14 cellular contexts compared by ENCODE assay signal in the genomic region with DNA sequence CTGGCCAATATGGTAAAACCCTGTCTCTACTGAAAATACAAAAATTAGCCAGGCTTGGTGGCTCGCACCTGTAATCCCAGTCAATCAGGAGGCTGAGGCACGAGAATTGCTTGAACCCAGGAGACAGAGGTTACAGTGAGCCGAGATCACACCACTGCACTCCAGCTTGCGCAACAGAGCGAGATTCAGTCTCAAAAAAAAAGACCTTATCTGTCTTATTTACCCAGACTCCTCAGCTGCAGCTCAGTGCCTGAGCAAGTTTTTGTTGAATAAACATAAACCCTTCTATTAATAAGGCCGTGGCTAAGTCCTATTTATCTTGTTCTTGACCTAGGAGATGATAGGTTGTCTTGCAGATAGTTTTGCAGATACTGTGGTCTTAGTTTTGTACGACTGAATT.
DNase-seq lines count a peak whose midpoint lies in the region; ATAC-seq and TF ChIP-seq lines count a peak whose summit lies in the region.
"Had no signal": no experiment of that assay in that cellular context is flagged by ENCODE, and none has a peak within 500 bp of the region (broad histone marks: within the 10 kb centered on the region; RNA-seq: fewer than 3 reads in every experiment).

No MANE protein-coding gene starts in this region.

- H3K9me3 ChIP-seq in spleen: no peaks in the 10 kb centered on the region
- H3K9me3 ChIP-seq: A549, BE2C had no signal

- no peaks in the 10 kb centered on the region for H3K36me3 ChIP-seq in spleen
- H3K36me3 ChIP-seq: BE2C had no signal

- H3K27me3 ChIP-seq in spleen (replicated peaks in 1 of 7): no peaks in the 10 kb centered on the region
- H3K27me3 ChIP-seq: BE2C had no signal

- TF ChIP-seq EP300 in Ishikawa (IDR thresholded peaks at IDR 0.05; ENCODE audit: borderline replicate concordance): no peak

- peak overlapping the region; percentile 54 to 86 (median 77) for H3K27ac ChIP-seq in spleen
- H3K27ac ChIP-seq: A549, C4-2B, GM23248 had no signal

- intact Hi-C loops in spleen (cut with DNase I; ENCODE audit: low total_unique reads): no loop called here

- H3K4me1 ChIP-seq in spleen: peaks cover 13 to 98% (median 50%) of the 10 kb centered on the region in 6 donors
- H3K4me1 ChIP-seq: A549, BE2C had no signal

- TF ChIP-seq CTCF in choroid plexus epithelial cell (conservative IDR thresholded peaks at IDR 0.05; ENCODE audit: low read depth, low read length): no peak
- no peak for TF ChIP-seq CTCF in spleen (IDR thresholded peaks at IDR 0.05 in 8 of 11, conservative IDR thresholded peaks at IDR 0.05 in 3 of 11)

- no peak for TF ChIP-seq RAD21 in Ishikawa (IDR thresholded peaks at IDR 0.05; ENCODE audit: low read depth)

- ATAC-seq in GM18511 (IDR thresholded peaks at IDR 0.05; ENCODE audit: unreplicated experiment): no peak
- no peak for ATAC-seq in HG03280 (IDR thresholded peaks at IDR 0.05; ENCODE audit: unreplicated experiment)
- ATAC-seq: A549, GM12878 had no signal

- no peak for TF ChIP-seq POLR2A in spleen (IDR thresholded peaks at IDR 0.05)

- 71 to 79% (median 74%) methylated on average over 7 of the region's 7 CpGs for WGBS in spleen, 5 donors

- DNase-seq in MV-4-11 (lab: John Stamatoyannopoulos, UW) (peak; percentile 8), choroid plexus epithelial cell (ENCODE audit: low read depth) (peak; percentile 28), spleen (no peak)
- DNase-seq: BE2C; CD4-positive, alpha-beta memory T cell; DMS79; GM23248; H7 had no signal

- H3K4me3 ChIP-seq in choroid plexus epithelial cell (ENCODE audit: low read depth, low read length) (no peak overlapping the region), spleen (no peak overlapping the region)
- H3K4me3 ChIP-seq: A549, GM12878, GM23248 had no signal

TF ChIP-seq in Ishikawa, 13 proteins besides CTCF, POLR2A, EP300 and RAD21:
- no peak for TF ChIP-seq FOXM1 (IDR thresholded peaks at IDR 0.05; ENCODE audit: borderline replicate concordance, low read depth)
- TF ChIP-seq CEBPB (IDR thresholded peaks at IDR 0.05): peak; percentile 62
